ENCODE assay signal across 1 cellular context in the genomic region with DNA sequence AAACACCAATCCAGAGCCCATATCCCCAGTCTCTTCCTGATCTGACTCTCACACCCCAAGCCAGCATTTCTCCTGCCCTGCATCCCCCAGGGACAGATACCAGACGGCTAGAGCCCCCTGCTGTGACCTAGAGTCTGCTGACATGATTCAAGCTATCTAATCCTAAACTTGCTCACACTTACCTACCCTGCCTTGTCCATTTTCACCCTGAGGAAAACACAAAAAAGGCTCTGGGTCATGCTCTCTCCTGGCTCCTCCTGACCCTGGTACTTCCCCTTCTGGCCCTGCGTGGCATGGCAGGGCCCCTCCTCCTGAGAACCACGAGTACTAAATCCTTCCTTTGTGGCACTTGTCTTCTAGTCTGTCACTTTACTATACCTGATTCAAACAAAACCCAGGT.
TF ChIP-seq lines count a peak whose summit lies in the region.

No MANE protein-coding gene starts in this region.

TF ChIP-seq in HepG2, 621 proteins besides CTCF, POLR2A, EP300 and RAD21:
- no peak for TF ChIP-seq ZNF850 (CRISPR knock-in tag; conservative IDR thresholded peaks at IDR 0.05)
- TF ChIP-seq ZNF546 (CRISPR knock-in tag; conservative IDR thresholded peaks at IDR 0.05): no peak
- TF ChIP-seq KDM4B (CRISPR knock-in tag; IDR thresholded peaks at IDR 0.05): no peak
- TF ChIP-seq ZNF30 (CRISPR knock-in tag; IDR thresholded peaks at IDR 0.05): no peak
- TF ChIP-seq AGO2 (optimal IDR thresholded peaks at IDR 0.05; ENCODE audit: low read depth, low read length): no peak
